In the genomic region with DNA sequence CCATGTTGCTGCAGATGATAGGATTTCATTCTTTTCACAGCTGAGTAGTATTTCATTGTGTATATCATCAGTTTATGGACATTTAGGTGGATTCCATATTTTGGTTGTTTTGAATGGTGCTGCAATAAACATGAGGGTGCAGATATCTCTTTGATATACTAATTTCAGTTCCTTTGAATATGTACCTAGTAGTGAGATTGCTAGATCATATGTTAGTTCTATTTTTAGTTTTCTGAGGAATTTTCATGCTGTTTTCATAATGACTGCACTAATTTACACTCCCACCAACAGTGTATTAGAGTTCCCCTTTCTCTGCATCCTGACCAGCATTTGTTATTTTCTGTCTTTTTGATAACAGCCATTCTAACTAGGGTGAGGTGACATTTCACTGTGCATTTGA, we compare ENCODE assay signal across 8 cellular contexts.
"Had no signal": no experiment of that assay in that cellular context is flagged by ENCODE, and none has a peak within 500 bp of the region (broad histone marks: within the 10 kb centered on the region; RNA-seq: fewer than 3 reads in every experiment).

No MANE protein-coding gene starts in this region.

- ATAC-seq: HepG2, K562 had no signal

- H3K27ac Mint-ChIP-seq: IgD-negative memory B cell had no signal

- H3K4me3 Mint-ChIP-seq: IgD-negative memory B cell had no signal

- H3K4me3 ChIP-seq: K562 had no signal

- H3K4me1 Mint-ChIP-seq: IgD-negative memory B cell had no signal

- FAIRE-seq: HepG2, HTR-8/SVneo, K562 had no signal

- H3K27ac ChIP-seq: HL-60 had no signal

- DNase-seq: IMR-90, KBM-7, KG1 had no signal
